In the genomic region with DNA sequence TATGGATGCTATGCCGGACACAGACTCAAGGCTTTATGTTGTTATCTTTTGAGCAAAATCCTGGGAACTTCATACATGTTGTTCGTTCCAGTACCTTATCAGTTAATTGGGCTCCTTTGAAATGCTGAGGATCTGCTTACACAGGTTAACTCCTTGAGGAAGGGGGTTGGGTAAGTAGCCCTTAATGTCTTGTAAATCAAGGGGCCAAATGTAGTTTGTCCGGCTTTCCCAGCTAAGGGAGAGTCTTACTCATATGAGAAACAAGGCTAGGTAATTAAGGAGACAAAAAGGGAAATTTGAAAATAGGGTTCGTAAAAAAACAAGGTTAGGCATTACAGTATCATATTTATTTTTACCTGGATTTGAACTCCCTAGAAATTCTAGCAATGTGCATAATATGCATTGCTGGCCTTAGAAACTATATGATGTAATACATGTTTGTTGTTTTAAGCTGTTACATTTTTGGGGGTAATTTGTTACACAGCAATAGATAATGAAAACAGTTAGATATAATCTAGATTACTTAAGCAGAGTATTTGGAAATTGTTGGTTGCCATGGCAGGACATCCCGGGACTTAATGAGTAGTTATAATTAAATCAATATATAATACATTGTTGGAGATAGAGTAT, we compare ENCODE assay signal across 22 cellular contexts. TPM values are rescaled to one million over a fixed set of nuclear protein-coding genes. Genes with fewer than 3 reads are reported as not detected.
"Had no signal": no experiment of that assay in that cellular context is flagged by ENCODE, and none has a peak within 500 bp of the region (broad histone marks: within the 10 kb centered on the region; RNA-seq: fewer than 3 reads in every experiment).

No MANE protein-coding gene starts in this region.

- H3K27me3 ChIP-seq: foreskin keratinocyte, tibial artery, vagina had no signal

- H3K36me3 Mint-ChIP-seq: naive B cell; stimulated activated naive B cell treated with anti-CD40 and anti-IgM and Interleukin-4, amounts not matched to agents 10 μg/mL and 1 μg/mL and 100 μg/mL, for 72 hours had no signal

- DNase-seq: activated CD4-positive, alpha-beta T cell treated with anti-CD3 and anti-CD28 coated beads for 48 hours; activated CD8-positive, alpha-beta memory T cell treated with anti-CD3 and anti-CD28 coated beads, Interleukin-2, amount 50 U/mL, for 4 hours; activated CD8-positive, alpha-beta T cell treated with anti-CD3 and anti-CD28 coated beads, Interleukin-2, amount 10 ng/mL, durations not matched to agents 7 days and 5 days; activated effector memory CD4-positive, alpha-beta T cell treated with anti-CD3 and anti-CD28 coated beads, Interleukin-2, amount 50 U/mL, for 16 hours; activated T-cell treated with anti-CD3 and anti-CD28 coated beads, Interleukin-2, amount 50 U/mL, for 48 hours; aorta; cortex of kidney; effector CD4-positive, alpha-beta T cell; foreskin keratinocyte; glutamatergic neuron; naive B cell; posterior cingulate gyrus; retina; stimulated activated CD4-positive, alpha-beta T cell treated with anti-CD3 and anti-CD28 coated beads, Interleukin-2, amount 100 ng/mL, for 48 hours; stimulated activated naive B cell treated with anti-CD40 and anti-IgM and Interleukin-4, amounts not matched to agents 10 μg/mL and 1 μg/mL and 100 μg/mL, for 72 hours; T-helper 1 cell; tibial artery had no signal

- H3K4me3 Mint-ChIP-seq: naive B cell; stimulated activated naive B cell treated with anti-CD40 and anti-IgM and Interleukin-4, amounts not matched to agents 10 μg/mL and 1 μg/mL and 100 μg/mL, for 72 hours had no signal

- H3K36me3 ChIP-seq: tibial artery, vagina had no signal

- ATAC-seq: activated CD8-positive, alpha-beta T cell treated with anti-CD3 and anti-CD28 coated beads, Interleukin-2, amount 10 ng/mL, durations not matched to agents 7 days and 5 days; foreskin keratinocyte; stimulated activated naive B cell treated with anti-CD40 and anti-IgM and Interleukin-4, amounts not matched to agents 10 μg/mL and 1 μg/mL and 100 μg/mL, for 72 hours had no signal

- H3K27ac Mint-ChIP-seq: stimulated activated naive B cell treated with anti-CD40 and anti-IgM and Interleukin-4, amounts not matched to agents 10 μg/mL and 1 μg/mL and 100 μg/mL, for 72 hours had no signal

- H3K4me3 ChIP-seq: tibial artery, vagina had no signal

- H3K9me3 Mint-ChIP-seq: naive B cell had no signal

- H3K4me1 ChIP-seq: tibial artery, vagina had no signal

- H3K27ac ChIP-seq: foreskin keratinocyte, tibial artery, vagina had no signal

RNA-seq across cellular contexts. Expression of a gene that starts 48.0 kb away (rescaled TPM):
- total RNA-seq: activated CD8-positive, alpha-beta T cell treated with anti-CD3 and anti-CD28 coated beads, Interleukin-2, amount 10 ng/mL, durations not matched to agents 7 days and 5 days; left lobe of liver; lung microvascular endothelial cell; mononuclear cell; subcutaneous adipose tissue had no signal
- polyA plus RNA-seq: aorta had no signal
